ENCODE assay signal across 20 cellular contexts in the genomic region with DNA sequence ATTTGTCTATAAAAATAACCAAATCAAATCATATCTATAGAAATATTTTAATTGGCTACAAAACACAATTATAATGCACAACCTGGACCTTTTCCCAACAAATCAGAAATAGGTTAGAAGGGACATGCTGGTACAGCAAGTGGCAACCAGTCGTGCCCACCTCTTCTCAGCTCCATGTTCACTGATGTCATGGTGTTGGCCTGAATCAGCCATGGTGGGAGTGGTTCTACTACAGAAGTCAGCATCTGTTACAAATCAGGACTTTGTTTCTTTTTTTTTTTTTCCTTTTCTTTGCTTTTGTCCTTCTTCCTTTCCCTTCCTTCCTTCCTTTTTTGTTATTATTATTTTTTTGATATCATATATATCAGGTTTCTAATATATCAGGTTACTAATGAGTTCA.
DNase-seq lines count a peak whose midpoint lies in the region; ATAC-seq and TF ChIP-seq lines count a peak whose summit lies in the region.
"Had no signal": no experiment of that assay in that cellular context is flagged by ENCODE, and none has a peak within 500 bp of the region (broad histone marks: within the 10 kb centered on the region; RNA-seq: fewer than 3 reads in every experiment).

No MANE protein-coding gene starts in this region.

- no peaks in the 10 kb centered on the region for H3K9me3 Mint-ChIP-seq in naive thymus-derived CD8-positive, alpha-beta T cell
- H3K9me3 Mint-ChIP-seq: CD4-positive, alpha-beta memory T cell; H9; HFFc6 had no signal

- H3K4me3 ChIP-seq in HFF-Myc (replicated peaks; ENCODE audit: low read depth, low read length) (no peak overlapping the region), fibroblast of mammary gland (ENCODE audit: control insufficient read depth, low read depth, low read length) (no peak overlapping the region), foreskin fibroblast (ENCODE audit: low read depth in 1 of 2, low read length in 2 of 2) (no peak overlapping the region)
- H3K4me3 ChIP-seq: A549 had no signal

- intact Hi-C loops in left colon (cut with DNase I, micrococcal nuclease), result no loop called here

- no peak for ATAC-seq in left colon
- no peak for ATAC-seq in naive thymus-derived CD8-positive, alpha-beta T cell
- ATAC-seq: A549, HCT116 had no signal

- DNase-seq in AG20443 (ENCODE audit: low spot score) (peak; percentile 26), HFF-Myc (ENCODE audit: extremely low read depth, low read depth) (peak; percentile 11), fibroblast of mammary gland (ENCODE audit: low read depth) (peak; percentile 53), foreskin fibroblast (peak; percentile 9 to 53), left colon (no peak)
- DNase-seq in naive thymus-derived CD8-positive, alpha-beta T cell, result no peak
- DNase-seq in activated CD4-positive, alpha-beta T cell treated with anti-CD3 and anti-CD28 coated beads for 1 hour, result no peak
- DNase-seq: 8988T; ACHN; C1 segment of cervical spinal cord; Calu3; CD4-positive, alpha-beta memory T cell; COR-L47; DMS53; DMS79 treated with DMSO at 0.1 percent for 48 hours; GF-D8; H9; HFFc6 had no signal

- peaks cover 0 to 3% (median 0%) of the 10 kb centered on the region in 4 donors for H3K4me1 Mint-ChIP-seq in naive thymus-derived CD8-positive, alpha-beta T cell
- H3K4me1 Mint-ChIP-seq: CD4-positive, alpha-beta memory T cell; H9 had no signal

- H3K4me3 Mint-ChIP-seq in naive thymus-derived CD8-positive, alpha-beta T cell, result no peak overlapping the region
- H3K4me3 Mint-ChIP-seq: CD4-positive, alpha-beta memory T cell; H9; HFFc6 had no signal

- H3K27me3 Mint-ChIP-seq in naive thymus-derived CD8-positive, alpha-beta T cell, result no peaks in the 10 kb centered on the region
- H3K27me3 Mint-ChIP-seq: CD4-positive, alpha-beta memory T cell had no signal

- POLR2A ChIA-PET in naive thymus-derived CD8-positive, alpha-beta T cell (lab: Charles Lee), result interaction anchor here (0.7 kb wide), 1 partner anchor 93 kb away, joined by 4 read pairs; no protein-coding TSS in a partner anchor

- H3K27ac Mint-ChIP-seq in naive thymus-derived CD8-positive, alpha-beta T cell, result no peak overlapping the region
- H3K27ac Mint-ChIP-seq: H9, HFFc6 had no signal

- peaks cover 0 to 60% (median 28%) of the 10 kb centered on the region in 3 donors for H3K36me3 Mint-ChIP-seq in naive thymus-derived CD8-positive, alpha-beta T cell

- TF ChIP-seq CTCF in HFF-Myc (IDR thresholded peaks at IDR 0.05; ENCODE audit: low read depth, low read length, missing control alignments) (no peak), fibroblast of mammary gland (conservative IDR thresholded peaks at IDR 0.05; ENCODE audit: control insufficient read depth, insufficient read depth, low read depth, low read length) (no peak), foreskin fibroblast (IDR thresholded peaks at IDR 0.05; ENCODE audit: low read depth, low read length) (no peak)

Comparison
In these comparisons a context has a peak if more than half of its experiments do, and no peak if none do; other contexts are left out.
1. DNase-seq: peak in AG20443 (single experiment), HFF-Myc (single experiment), fibroblast of mammary gland (single experiment) and foreskin fibroblast (2 of 2); none in left colon (0 of 2), naive thymus-derived CD8-positive, alpha-beta T cell (0 of 10) and activated CD4-positive, alpha-beta T cell treated with anti-CD3 and anti-CD28 coated beads for 1 hour (single experiment).